ENCODE assay signal across 26 cellular contexts in genomic region chr3:38313685-38314084, GRCh38. TPM values are rescaled to one million over a fixed set of nuclear protein-coding genes. Genes with fewer than 3 reads are reported as not detected.
"Had no signal": no experiment of that assay in that cellular context is flagged by ENCODE, and none has a peak within 500 bp of the region (broad histone marks: within the 10 kb centered on the region; RNA-seq: fewer than 3 reads in every experiment).

No MANE protein-coding gene starts in this region.

- H3K9me3 ChIP-seq: colonic mucosa, left ventricle myocardium inferior, neutrophil, pancreas, psoas muscle, right atrium auricular region, spleen, thoracic aorta, upper lobe of left lung had no signal

- H3K27me3 ChIP-seq: colonic mucosa, dorsolateral prefrontal cortex, neutrophil, pancreas, right atrium auricular region, upper lobe of left lung had no signal

- H3K36me3 ChIP-seq: colonic mucosa, left ventricle myocardium inferior, neutrophil, pancreas, right atrium auricular region, spleen, thoracic aorta, upper lobe of left lung had no signal

- DNase-seq: activated CD4-positive, alpha-beta T cell treated with anti-CD3 and anti-CD28 coated beads for 4 hours; activated CD4-positive, alpha-beta T cell treated with anti-CD3 and anti-CD28 coated beads, Interleukin-2, amount 50 U/mL, for 48 hours; activated CD4-positive, CD25-positive, alpha-beta regulatory T cell; activated effector memory CD4-positive, alpha-beta T cell treated with Interleukin-2 at 50 U/mL for 16 hours; activated naive CD4-positive, alpha-beta T cell treated with anti-CD3 and anti-CD28 coated beads for 36 hours; activated naive CD8-positive, alpha-beta T cell treated with anti-CD3 and anti-CD28 coated beads, Interleukin-2, amount 10 ng/mL, durations not matched to agents 7 days and 5 days; activated T-cell treated with anti-CD3 and anti-CD28 coated beads, Interleukin-2, amount 50 U/mL, for 72 hours; amniotic stem cell; colonic mucosa; dorsolateral prefrontal cortex; effector memory CD8-positive, alpha-beta T cell; hypothalamus; left ventricle myocardium inferior; natural killer cell; pancreas; psoas muscle; spleen; stimulated activated CD4-positive, alpha-beta T cell treated with anti-CD3 and anti-CD28 coated beads, Interleukin-4, amount 100 ng/mL, for 1 hour; stimulated activated naive CD4-positive, alpha-beta T cell had no signal

- H3K4me1 ChIP-seq: colonic mucosa, left ventricle myocardium inferior, pancreas, psoas muscle, right atrium auricular region, upper lobe of left lung had no signal

- H3K27ac ChIP-seq: colonic mucosa, dorsolateral prefrontal cortex, left ventricle myocardium inferior, neutrophil, pancreas, psoas muscle, right atrium auricular region, spleen, thoracic aorta, upper lobe of left lung had no signal

- ATAC-seq: activated T-cell treated with anti-CD3 and anti-CD28 coated beads, Interleukin-2, amount 50 U/mL, for 72 hours; effector memory CD8-positive, alpha-beta T cell; esophagus mucosa; natural killer cell; pancreas had no signal

- H3K4me3 ChIP-seq: colonic mucosa, dorsolateral prefrontal cortex, left ventricle myocardium inferior, pancreas, psoas muscle, right atrium auricular region, spleen, thoracic aorta, upper lobe of left lung had no signal

RNA-seq across cellular contexts. Expression of gene SLC22A14, which starts 31.6 kb away (rescaled TPM):
- total RNA-seq: activated naive CD4-positive, alpha-beta T cell treated with anti-CD3 and anti-CD28 coated beads for 36 hours; endothelial cell of umbilical vein; left ventricle myocardium inferior; lung microvascular endothelial cell; right atrium auricular region had no signal
- polyA plus RNA-seq: endothelial cell of umbilical vein had no signal

RNA-seq across cellular contexts. Expression of gene SLC22A13, which starts 48.1 kb away (rescaled TPM):
- total RNA-seq: activated naive CD4-positive, alpha-beta T cell treated with anti-CD3 and anti-CD28 coated beads for 36 hours; left ventricle myocardium inferior; right atrium auricular region had no signal
